Comparison of ENCODE assay signal across 9 cellular contexts in genomic region chr12:114692558-114693531, GRCh38. TPM values are rescaled to one million over a fixed set of nuclear protein-coding genes. Genes with fewer than 3 reads are reported as not detected.
DNase-seq lines count a peak whose midpoint lies in the region; ATAC-seq and TF ChIP-seq lines count a peak whose summit lies in the region.
"Had no signal": no experiment of that assay in that cellular context is flagged by ENCODE, and none has a peak within 500 bp of the region (broad histone marks: within the 10 kb centered on the region; RNA-seq: fewer than 3 reads in every experiment).

No MANE protein-coding gene starts in this region.

- intact Hi-C loops in ovary (cut with DNase I) = loop anchor here in 1 of 4 donors (10.0 kb wide), 1 partner anchor 112 kb away; no protein-coding TSS in a partner anchor

- DNase-seq in AG10803 (ENCODE audit: low read depth) (peak; percentile 40), SW480 (ENCODE audit: low spot score) (peak; percentile 20), foreskin keratinocyte (peak in 1 of 2 donors; percentile 67), ovary (peak in 3 of 5 donors; percentile 42 to 58 (median 51)), NCI-H345 treated with DMSO at 0.1 percent for 48 hours (lab: John Stamatoyannopoulos, UW; ENCODE audit: unreplicated experiment) (no peak), globus pallidus (ENCODE audit: low spot score) (no peak), GM19238 (ENCODE audit: insufficient read length, low spot score) (no peak)
- DNase-seq in activated CD4-positive, alpha-beta T cell treated with anti-CD3 and anti-CD28 coated beads for 1 hour = no peak
- DNase-seq: DMS 273 treated with DMSO at 0.1 percent for 48 hours had no signal

- no peaks in the 10 kb centered on the region for H3K36me3 ChIP-seq in ovary

- TF ChIP-seq CTCF in AG10803 (conservative IDR thresholded peaks at IDR 0.05; ENCODE audit: low read length) = peak; percentile 30
- peak; percentile 12 for TF ChIP-seq CTCF in foreskin keratinocyte (conservative IDR thresholded peaks at IDR 0.05)
- no peak for TF ChIP-seq CTCF in ovary (IDR thresholded peaks at IDR 0.05)

- no peaks in the 10 kb centered on the region for H3K9me3 ChIP-seq in ovary

- no peaks in the 10 kb centered on the region for H3K27me3 ChIP-seq in foreskin keratinocyte
- H3K27me3 ChIP-seq in ovary = no peaks in the 10 kb centered on the region

- H3K27ac ChIP-seq in foreskin keratinocyte (peak overlapping the region; percentile 80), ovary (no peak overlapping the region)

- 7 to 13% (median 11%) methylated on average over 35 to 36 of the region's 36 CpGs for WGBS in ovary, 3 donors

- TF ChIP-seq POLR2A in ovary (IDR thresholded peaks at IDR 0.05) = no peak

- TF ChIP-seq EP300 in ovary (IDR thresholded peaks at IDR 0.05) = no peak

- H3K4me1 ChIP-seq in foreskin keratinocyte = peaks cover 16% of the 10 kb centered on the region
- no peaks in the 10 kb centered on the region for H3K4me1 ChIP-seq in ovary (ENCODE audit: insufficient read depth)

- peak; percentile 60 for ATAC-seq in foreskin keratinocyte

- H3K4me3 ChIP-seq in AG10803 (ENCODE audit: low read length) (peak overlapping the region; percentile 72), ovary (peak overlapping the region; percentile 39)

RNA-seq across cellular contexts. Expression of gene TBX3, which starts 8.9 kb away (rescaled TPM):
- 25.1 and 33.5 TPM in 2 replicates for total RNA-seq in foreskin keratinocyte
- polyA plus RNA-seq in foreskin keratinocyte = 10.3 and 11.9 TPM in 2 replicates
- total RNA-seq in ovary = 100 to 1,000 TPM in 1 of 7 donors, 10 to 100 TPM in 6; 41.4 to 106 (median 74.6) TPM
- polyA plus RNA-seq in ovary = 10 to 100 TPM; 25.4 to 33.7 TPM

Comparison
In these comparisons a context has a peak if more than half of its experiments do, and no peak if none do; other contexts are left out.
1. DNase-seq: peak in AG10803 (single experiment), SW480 (single experiment) and ovary (3 of 5); none in activated CD4-positive, alpha-beta T cell treated with anti-CD3 and anti-CD28 coated beads for 1 hour (single experiment), NCI-H345 treated with DMSO at 0.1 percent for 48 hours (single experiment), globus pallidus (single experiment) and GM19238 (single experiment).
2. CTCF ChIP-seq: peak in AG10803 (single experiment) and foreskin keratinocyte (single experiment); none in ovary (0 of 3).